In the genomic region with DNA sequence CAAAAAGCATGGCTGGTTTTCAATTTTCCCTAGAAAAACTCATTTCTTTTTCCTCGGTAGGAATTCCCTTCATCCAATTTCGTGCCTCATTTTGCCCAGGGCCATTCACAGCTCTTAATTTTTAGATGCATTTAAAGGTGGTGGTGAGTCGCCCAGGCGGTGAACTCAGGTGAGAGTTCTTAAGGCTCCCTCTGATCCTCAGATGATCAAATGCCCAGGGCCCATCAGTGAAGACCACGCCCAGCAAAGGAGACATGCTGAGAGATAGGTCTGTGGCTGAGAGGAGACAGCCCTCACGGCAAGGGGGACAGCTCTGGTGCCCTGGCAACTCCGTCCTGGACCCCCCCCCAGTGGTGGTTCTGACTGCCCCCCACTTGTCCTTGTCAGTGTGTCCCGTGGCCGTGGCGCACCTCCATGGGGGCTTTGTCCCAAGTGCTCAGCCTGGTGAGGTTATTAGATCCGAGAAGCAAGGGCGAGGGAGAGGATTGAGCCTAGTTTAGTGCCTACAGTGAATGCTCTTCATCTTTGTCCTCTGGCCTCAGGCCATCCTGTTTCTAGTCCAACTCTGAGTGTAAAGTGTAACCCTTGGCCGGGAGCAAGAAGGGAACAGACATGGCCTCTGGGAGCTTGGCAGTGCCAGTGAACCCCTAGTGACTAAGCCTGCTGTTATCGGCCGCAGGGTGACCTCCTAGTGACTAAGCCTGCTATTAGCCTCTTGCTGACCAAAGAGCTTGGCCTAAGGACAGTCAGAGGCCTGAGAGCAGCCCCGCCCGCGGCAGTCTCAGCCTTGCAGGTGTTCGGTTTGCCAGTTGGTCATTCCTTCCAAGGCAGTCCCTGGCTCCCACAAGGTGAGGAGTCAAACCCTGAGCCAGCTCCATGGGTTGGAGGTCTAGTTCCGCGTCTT, we compare ENCODE assay signal across 10 cellular contexts.
DNase-seq lines count a peak whose midpoint lies in the region; ATAC-seq and TF ChIP-seq lines count a peak whose summit lies in the region.
"Had no signal": no experiment of that assay in that cellular context is flagged by ENCODE, and none has a peak within 500 bp of the region (broad histone marks: within the 10 kb centered on the region; RNA-seq: fewer than 3 reads in every experiment).

No MANE protein-coding gene starts in this region.

- no peak overlapping the region for H3K4me3 ChIP-seq in astrocyte of the spinal cord (ENCODE audit: low read depth, low read length)
- H3K4me3 ChIP-seq: ovary had no signal

- ATAC-seq in HG03095 (IDR thresholded peaks at IDR 0.05; ENCODE audit: unreplicated experiment), result no peak

- DNase-seq in HPDE6-E6E7 (ENCODE audit: extremely low spot score) (peak; percentile 25), astrocyte of the spinal cord (ENCODE audit: low read depth, low spot score) (peak; percentile 74), islet precursor cell (peak; percentile 68), stromal cell of bone marrow (ENCODE audit: low read depth) (peak; percentile 72), iPS-NIHi7 (ENCODE audit: extremely low spot score) (no peak), NCI-H2029 treated with DMSO at 0.1 percent for 48 hours (lab: John Stamatoyannopoulos, UW) (no peak)
- DNase-seq: activated gamma-delta T cell treated with Interleukin-2 at 50 U/mL for 16 hours, ovary, SHP77 treated with DMSO at 0.1 percent for 48 hours had no signal

- in situ Hi-C loops in astrocyte of the spinal cord (cut with HindIII; ENCODE audit: low sequenced_read_pairs), result no loop called here

- TF ChIP-seq CTCF in astrocyte of the spinal cord (IDR thresholded peaks at IDR 0.05; ENCODE audit: low read depth, low read length), result no peak

Comparison
In these comparisons a context has a peak if more than half of its experiments do, and no peak if none do; other contexts are left out.
1. DNase-seq: peak in HPDE6-E6E7 (single experiment), astrocyte of the spinal cord (single experiment), islet precursor cell (single experiment) and stromal cell of bone marrow (single experiment); none in iPS-NIHi7 (single experiment) and NCI-H2029 treated with DMSO at 0.1 percent for 48 hours (single experiment).